Comparison of ENCODE assay signal across 2 cellular contexts in the genomic region with DNA sequence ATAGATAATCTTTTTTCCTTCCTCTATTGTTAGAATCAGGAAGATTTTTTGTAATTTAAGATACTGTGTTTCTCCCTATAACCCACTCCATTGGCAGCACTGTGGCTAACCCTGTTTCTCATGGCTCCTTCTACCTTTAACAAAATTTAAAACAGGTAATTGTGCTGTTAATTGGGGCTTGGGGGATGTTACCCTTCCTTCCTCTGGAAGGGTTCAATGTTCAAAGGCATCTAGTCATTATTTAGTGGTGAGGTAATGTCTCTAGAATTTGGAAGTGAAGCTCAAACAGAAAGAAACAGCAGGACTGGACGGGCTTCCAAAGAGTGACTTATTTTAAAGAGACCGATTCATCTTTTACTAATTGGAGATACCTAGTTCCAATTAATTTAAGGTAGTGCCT.
TF ChIP-seq lines count a peak whose summit lies in the region.

No MANE protein-coding gene starts in this region.

TF ChIP-seq in GM23338, 12 proteins besides CTCF, POLR2A, EP300 and RAD21 (continued from another document):
- TF ChIP-seq, protein P1, sequence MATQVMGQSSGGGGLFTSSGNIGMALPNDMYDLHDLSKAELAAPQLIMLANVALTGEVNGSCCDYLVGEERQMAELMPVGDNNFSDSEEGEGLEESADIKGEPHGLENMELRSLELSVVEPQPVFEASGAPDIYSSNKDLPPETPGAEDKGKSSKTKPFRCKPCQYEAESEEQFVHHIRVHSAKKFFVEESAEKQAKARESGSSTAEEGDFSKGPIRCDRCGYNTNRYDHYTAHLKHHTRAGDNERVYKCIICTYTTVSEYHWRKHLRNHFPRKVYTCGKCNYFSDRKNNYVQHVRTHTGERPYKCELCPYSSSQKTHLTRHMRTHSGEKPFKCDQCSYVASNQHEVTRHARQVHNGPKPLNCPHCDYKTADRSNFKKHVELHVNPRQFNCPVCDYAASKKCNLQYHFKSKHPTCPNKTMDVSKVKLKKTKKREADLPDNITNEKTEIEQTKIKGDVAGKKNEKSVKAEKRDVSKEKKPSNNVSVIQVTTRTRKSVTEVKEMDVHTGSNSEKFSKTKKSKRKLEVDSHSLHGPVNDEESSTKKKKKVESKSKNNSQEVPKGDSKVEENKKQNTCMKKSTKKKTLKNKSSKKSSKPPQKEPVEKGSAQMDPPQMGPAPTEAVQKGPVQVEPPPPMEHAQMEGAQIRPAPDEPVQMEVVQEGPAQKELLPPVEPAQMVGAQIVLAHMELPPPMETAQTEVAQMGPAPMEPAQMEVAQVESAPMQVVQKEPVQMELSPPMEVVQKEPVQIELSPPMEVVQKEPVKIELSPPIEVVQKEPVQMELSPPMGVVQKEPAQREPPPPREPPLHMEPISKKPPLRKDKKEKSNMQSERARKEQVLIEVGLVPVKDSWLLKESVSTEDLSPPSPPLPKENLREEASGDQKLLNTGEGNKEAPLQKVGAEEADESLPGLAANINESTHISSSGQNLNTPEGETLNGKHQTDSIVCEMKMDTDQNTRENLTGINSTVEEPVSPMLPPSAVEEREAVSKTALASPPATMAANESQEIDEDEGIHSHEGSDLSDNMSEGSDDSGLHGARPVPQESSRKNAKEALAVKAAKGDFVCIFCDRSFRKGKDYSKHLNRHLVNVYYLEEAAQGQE (IDR thresholded peaks at IDR 0.05; ENCODE audit: unreplicated experiment) = no peak
- TF ChIP-seq NANOG (IDR thresholded peaks at IDR 0.05; ENCODE audit: borderline replicate concordance) (no peak), ZNF331 (CRISPR knock-in tag; IDR thresholded peaks at IDR 0.05; ENCODE audit: low read depth) (no peak), ZNF114 (CRISPR knock-in tag; IDR thresholded peaks at IDR 0.05) (no peak), EZH2phosphoT487 (IDR thresholded peaks at IDR 0.05; ENCODE audit: unreplicated experiment) (no peak), ETS1 (IDR thresholded peaks at IDR 0.05) (no peak), CREB1 (CRISPR knock-in tag; IDR thresholded peaks at IDR 0.05; ENCODE audit: low read depth) (no peak), JUNB (IDR thresholded peaks at IDR 0.05; ENCODE audit: unreplicated experiment) (no peak)
- TF ChIP-seq, protein P2, sequence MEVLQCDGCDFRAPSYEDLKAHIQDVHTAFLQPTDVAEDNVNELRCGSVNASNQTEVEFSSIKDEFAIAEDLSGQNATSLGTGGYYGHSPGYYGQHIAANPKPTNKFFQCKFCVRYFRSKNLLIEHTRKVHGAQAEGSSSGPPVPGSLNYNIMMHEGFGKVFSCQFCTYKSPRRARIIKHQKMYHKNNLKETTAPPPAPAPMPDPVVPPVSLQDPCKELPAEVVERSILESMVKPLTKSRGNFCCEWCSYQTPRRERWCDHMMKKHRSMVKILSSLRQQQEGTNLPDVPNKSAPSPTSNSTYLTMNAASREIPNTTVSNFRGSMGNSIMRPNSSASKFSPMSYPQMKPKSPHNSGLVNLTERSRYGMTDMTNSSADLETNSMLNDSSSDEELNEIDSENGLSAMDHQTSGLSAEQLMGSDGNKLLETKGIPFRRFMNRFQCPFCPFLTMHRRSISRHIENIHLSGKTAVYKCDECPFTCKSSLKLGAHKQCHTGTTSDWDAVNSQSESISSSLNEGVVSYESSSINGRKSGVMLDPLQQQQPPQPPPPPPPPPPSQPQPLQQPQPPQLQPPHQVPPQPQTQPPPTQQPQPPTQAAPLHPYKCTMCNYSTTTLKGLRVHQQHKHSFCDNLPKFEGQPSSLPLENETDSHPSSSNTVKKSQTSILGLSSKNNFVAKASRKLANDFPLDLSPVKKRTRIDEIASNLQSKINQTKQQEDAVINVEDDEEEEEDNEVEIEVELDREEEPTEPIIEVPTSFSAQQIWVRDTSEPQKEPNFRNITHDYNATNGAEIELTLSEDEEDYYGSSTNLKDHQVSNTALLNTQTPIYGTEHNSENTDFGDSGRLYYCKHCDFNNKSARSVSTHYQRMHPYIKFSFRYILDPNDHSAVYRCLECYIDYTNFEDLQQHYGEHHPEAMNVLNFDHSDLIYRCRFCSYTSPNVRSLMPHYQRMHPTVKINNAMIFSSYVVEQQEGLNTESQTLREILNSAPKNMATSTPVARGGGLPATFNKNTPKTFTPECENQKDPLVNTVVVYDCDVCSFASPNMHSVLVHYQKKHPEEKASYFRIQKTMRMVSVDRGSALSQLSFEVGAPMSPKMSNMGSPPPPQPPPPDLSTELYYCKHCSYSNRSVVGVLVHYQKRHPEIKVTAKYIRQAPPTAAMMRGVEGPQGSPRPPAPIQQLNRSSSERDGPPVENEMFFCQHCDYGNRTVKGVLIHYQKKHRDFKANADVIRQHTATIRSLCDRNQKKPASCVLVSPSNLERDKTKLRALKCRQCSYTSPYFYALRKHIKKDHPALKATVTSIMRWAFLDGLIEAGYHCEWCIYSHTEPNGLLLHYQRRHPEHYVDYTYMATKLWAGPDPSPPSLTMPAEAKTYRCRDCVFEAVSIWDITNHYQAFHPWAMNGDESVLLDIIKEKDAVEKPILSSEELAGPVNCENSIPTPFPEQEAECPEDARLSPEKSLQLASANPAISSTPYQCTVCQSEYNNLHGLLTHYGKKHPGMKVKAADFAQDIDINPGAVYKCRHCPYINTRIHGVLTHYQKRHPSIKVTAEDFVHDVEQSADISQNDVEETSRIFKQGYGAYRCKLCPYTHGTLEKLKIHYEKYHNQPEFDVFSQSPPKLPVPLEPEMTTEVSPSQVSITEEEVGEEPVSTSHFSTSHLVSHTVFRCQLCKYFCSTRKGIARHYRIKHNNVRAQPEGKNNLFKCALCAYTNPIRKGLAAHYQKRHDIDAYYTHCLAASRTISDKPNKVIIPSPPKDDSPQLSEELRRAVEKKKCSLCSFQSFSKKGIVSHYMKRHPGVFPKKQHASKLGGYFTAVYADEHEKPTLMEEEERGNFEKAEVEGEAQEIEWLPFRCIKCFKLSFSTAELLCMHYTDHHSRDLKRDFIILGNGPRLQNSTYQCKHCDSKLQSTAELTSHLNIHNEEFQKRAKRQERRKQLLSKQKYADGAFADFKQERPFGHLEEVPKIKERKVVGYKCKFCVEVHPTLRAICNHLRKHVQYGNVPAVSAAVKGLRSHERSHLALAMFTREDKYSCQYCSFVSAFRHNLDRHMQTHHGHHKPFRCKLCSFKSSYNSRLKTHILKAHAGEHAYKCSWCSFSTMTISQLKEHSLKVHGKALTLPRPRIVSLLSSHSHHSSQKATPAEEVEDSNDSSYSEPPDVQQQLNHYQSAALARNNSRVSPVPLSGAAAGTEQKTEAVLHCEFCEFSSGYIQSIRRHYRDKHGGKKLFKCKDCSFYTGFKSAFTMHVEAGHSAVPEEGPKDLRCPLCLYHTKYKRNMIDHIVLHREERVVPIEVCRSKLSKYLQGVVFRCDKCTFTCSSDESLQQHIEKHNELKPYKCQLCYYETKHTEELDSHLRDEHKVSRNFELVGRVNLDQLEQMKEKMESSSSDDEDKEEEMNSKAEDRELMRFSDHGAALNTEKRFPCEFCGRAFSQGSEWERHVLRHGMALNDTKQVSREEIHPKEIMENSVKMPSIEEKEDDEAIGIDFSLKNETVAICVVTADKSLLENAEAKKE (CRISPR knock-in tag; IDR thresholded peaks at IDR 0.05) = no peak

TF ChIP-seq in WTC11, 78 proteins besides CTCF, POLR2A, EP300 and RAD21 (continued from another document):
- TF ChIP-seq, protein P3, sequence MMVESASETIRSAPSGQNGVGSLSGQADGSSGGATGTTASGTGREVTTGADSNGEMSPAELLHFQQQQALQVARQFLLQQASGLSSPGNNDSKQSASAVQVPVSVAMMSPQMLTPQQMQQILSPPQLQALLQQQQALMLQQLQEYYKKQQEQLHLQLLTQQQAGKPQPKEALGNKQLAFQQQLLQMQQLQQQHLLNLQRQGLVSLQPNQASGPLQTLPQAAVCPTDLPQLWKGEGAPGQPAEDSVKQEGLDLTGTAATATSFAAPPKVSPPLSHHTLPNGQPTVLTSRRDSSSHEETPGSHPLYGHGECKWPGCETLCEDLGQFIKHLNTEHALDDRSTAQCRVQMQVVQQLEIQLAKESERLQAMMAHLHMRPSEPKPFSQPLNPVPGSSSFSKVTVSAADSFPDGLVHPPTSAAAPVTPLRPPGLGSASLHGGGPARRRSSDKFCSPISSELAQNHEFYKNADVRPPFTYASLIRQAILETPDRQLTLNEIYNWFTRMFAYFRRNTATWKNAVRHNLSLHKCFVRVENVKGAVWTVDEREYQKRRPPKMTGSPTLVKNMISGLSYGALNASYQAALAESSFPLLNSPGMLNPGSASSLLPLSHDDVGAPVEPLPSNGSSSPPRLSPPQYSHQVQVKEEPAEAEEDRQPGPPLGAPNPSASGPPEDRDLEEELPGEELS (CRISPR knock-in tag; IDR thresholded peaks at IDR 0.05) = no peak
- TF ChIP-seq CDX4 (CRISPR knock-in tag; IDR thresholded peaks at IDR 0.05; ENCODE audit: borderline replicate concordance) = no peak
- no peak for TF ChIP-seq E2F1 (CRISPR knock-in tag; IDR thresholded peaks at IDR 0.05)
- no peak for TF ChIP-seq NFATC4 (CRISPR knock-in tag; IDR thresholded peaks at IDR 0.05)
- no peak for TF ChIP-seq ETV6 (CRISPR knock-in tag; IDR thresholded peaks at IDR 0.05)
- TF ChIP-seq SP1 (CRISPR knock-in tag; conservative IDR thresholded peaks at IDR 0.05) = no peak
